In genomic region chr17:65514082-65514481, GRCh38 we compare ENCODE assay signal across 9 cellular contexts. TPM values are rescaled to one million over a fixed set of nuclear protein-coding genes. Genes with fewer than 3 reads are reported as not detected.
A peak's percentile ranks its signal among the peaks of the same experiment; 100 is the strongest.
DNase-seq lines count a peak whose midpoint lies in the region; FAIRE-seq and TF ChIP-seq lines count a peak whose summit lies in the region.
"Had no signal": no experiment of that assay in that cellular context is flagged by ENCODE, and none has a peak within 500 bp of the region (broad histone marks: within the 10 kb centered on the region; RNA-seq: fewer than 3 reads in every experiment).

No MANE protein-coding gene starts in this region.

- H3K4me3 Mint-ChIP-seq in activated T-cell treated with anti-CD3 and anti-CD28 coated beads, Interleukin-2, amount 50 U/mL, for 24 hours = no peak overlapping the region

- WGBS in hepatocyte (ENCODE audit: low lambda C conversion rate, missing lambda C conversion rate) = 90% methylated on average over 8 of the region's 8 CpGs

- no peak overlapping the region for H3K27ac ChIP-seq in hepatocyte

- DNase-seq in activated T-cell treated with anti-CD3 and anti-CD28 coated beads, Interleukin-2, amount 50 U/mL, for 24 hours = peak; percentile 37
- DNase-seq in activated T-cell treated with anti-CD3 and anti-CD28 coated beads, Interleukin-2, amount 50 U/mL, for 1 hour = no peak
- peak; percentile 97 for DNase-seq in SW480 (ENCODE audit: low spot score)
- DNase-seq in fibroblast of peridontal ligament (ENCODE audit: extremely low read depth) = peak; percentile 41
- DNase-seq in stimulated activated CD4-positive, alpha-beta T cell treated with anti-CD3 and anti-CD28 coated beads, Interleukin-4, amount 100 ng/mL, for 24 hours = peak; percentile 38
- DNase-seq in GM12892 (ENCODE audit: insufficient read length) = no peak
- no peak for DNase-seq in NAMALWA (ENCODE audit: low spot score)
- no peak for DNase-seq in hepatocyte (ENCODE audit: low spot score)
- DNase-seq: NCI-H1048 had no signal

- no peaks in the 10 kb centered on the region for H3K27me3 ChIP-seq in hepatocyte

- H4K20me1 ChIP-seq in hepatocyte (ENCODE audit: insufficient read depth, poor library complexity, severe bottlenecking) = no peaks in the 10 kb centered on the region

- no peak for TF ChIP-seq POLR2A in GM12892 (IDR thresholded peaks at IDR 0.05; ENCODE audit: low read depth, low read length)

- H3K9me3 Mint-ChIP-seq in activated T-cell treated with anti-CD3 and anti-CD28 coated beads, Interleukin-2, amount 50 U/mL, for 24 hours = peaks cover 3% of the 10 kb centered on the region

- H3K36me3 ChIP-seq in hepatocyte (replicated peaks; ENCODE audit: insufficient read depth, low read depth) = no peaks in the 10 kb centered on the region

- no peak for FAIRE-seq in GM12892 (lab: Jason Lieb, UNC)

- no peak overlapping the region for H2AFZ ChIP-seq in hepatocyte

- no peaks in the 10 kb centered on the region for H3K9me2 ChIP-seq in hepatocyte (replicated peaks; ENCODE audit: insufficient read depth)

- no peaks in the 10 kb centered on the region for H3K36me3 Mint-ChIP-seq in activated T-cell treated with anti-CD3 and anti-CD28 coated beads, Interleukin-2, amount 50 U/mL, for 24 hours (ENCODE audit: low read depth)

- no peak overlapping the region for H3K4me2 ChIP-seq in hepatocyte

- peak overlapping the region; percentile 24 for H3K27ac Mint-ChIP-seq in activated T-cell treated with anti-CD3 and anti-CD28 coated beads, Interleukin-2, amount 50 U/mL, for 24 hours

- peaks cover 12% of the 10 kb centered on the region for H3K4me1 ChIP-seq in hepatocyte (ENCODE audit: insufficient read depth)

- H3K4me1 Mint-ChIP-seq in activated T-cell treated with anti-CD3 and anti-CD28 coated beads, Interleukin-2, amount 50 U/mL, for 24 hours (ENCODE audit: low read depth) = peaks cover 12% of the 10 kb centered on the region

- no peaks in the 10 kb centered on the region for H3K27me3 Mint-ChIP-seq in activated T-cell treated with anti-CD3 and anti-CD28 coated beads, Interleukin-2, amount 50 U/mL, for 24 hours

- H3K9me3 ChIP-seq in hepatocyte (ENCODE audit: low read depth) = no peaks in the 10 kb centered on the region

- H3K4me3 ChIP-seq in hepatocyte = no peak overlapping the region

- no peak for TF ChIP-seq CTCF in hepatocyte (IDR thresholded peaks at IDR 0.05; ENCODE audit: poor library complexity)

- no peaks in the 10 kb centered on the region for H3K79me2 ChIP-seq in hepatocyte

RNA-seq across cellular contexts. Expression of gene AXIN2, which starts 47.4 kb away (rescaled TPM):
- polyA plus RNA-seq in GM12892 (2012; ENCODE audit: missing spikeins) = 0.34 TPM
- total RNA-seq in hepatocyte = 21.4 and 22.3 TPM in 2 replicates
- polyA plus RNA-seq in hepatocyte = 11.3 and 15.4 TPM in 2 replicates

Comparison
In these comparisons a context has a peak if more than half of its experiments do, and no peak if none do; other contexts are left out.
1. DNase-seq: peak in activated T-cell treated with anti-CD3 and anti-CD28 coated beads, Interleukin-2, amount 50 U/mL, for 24 hours (single experiment), SW480 (single experiment), fibroblast of peridontal ligament (single experiment) and stimulated activated CD4-positive, alpha-beta T cell treated with anti-CD3 and anti-CD28 coated beads, Interleukin-4, amount 100 ng/mL, for 24 hours (single experiment); none in activated T-cell treated with anti-CD3 and anti-CD28 coated beads, Interleukin-2, amount 50 U/mL, for 1 hour (single experiment), GM12892 (single experiment), NAMALWA (single experiment) and hepatocyte (single experiment).